Comparison of ENCODE assay signal across 32 cellular contexts in the genomic region with DNA sequence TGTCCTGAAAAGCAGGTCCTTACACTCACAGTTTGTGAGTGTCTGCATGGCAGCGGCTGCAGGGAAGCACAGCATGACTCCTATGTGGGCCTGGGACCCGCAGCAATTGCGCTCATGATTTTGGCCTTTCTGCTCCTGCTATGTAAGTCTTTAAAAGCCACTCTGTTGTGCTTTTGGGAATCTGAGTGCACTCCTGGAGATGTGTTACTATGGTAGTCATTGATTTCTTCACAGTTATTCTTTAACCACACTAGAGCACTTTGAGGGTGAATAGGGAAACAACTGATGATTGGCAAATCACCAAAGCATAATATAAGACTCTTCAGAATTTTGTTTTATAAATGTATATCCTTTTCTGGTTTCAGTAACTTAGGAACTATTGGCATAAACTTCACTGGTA. TPM values are rescaled to one million over a fixed set of nuclear protein-coding genes. Genes with fewer than 3 reads are reported as not detected.
"Had no signal": no experiment of that assay in that cellular context is flagged by ENCODE, and none has a peak within 500 bp of the region (broad histone marks: within the 10 kb centered on the region; RNA-seq: fewer than 3 reads in every experiment).

No MANE protein-coding gene starts in this region.

- FAIRE-seq: kidney, small intestine had no signal

- H3K4me3 ChIP-seq: breast epithelium, esophagus muscularis mucosa, heart left ventricle, left ventricle myocardium inferior, mucosa of descending colon, sigmoid colon, stomach, suprapubic skin, tibial artery had no signal

- H3K27me3 ChIP-seq: breast epithelium, esophagus muscularis mucosa, foreskin keratinocyte, heart left ventricle, sigmoid colon, stomach, suprapubic skin, tibial artery had no signal

- DNase-seq: activated CD4-positive, alpha-beta T cell treated with anti-CD3 and anti-CD28 coated beads for 1 hour; activated CD8-positive, alpha-beta memory T cell treated with anti-CD3 and anti-CD28 coated beads, Interleukin-2, amount 10 ng/mL, durations not matched to agents 7 days and 5 days; activated CD8-positive, alpha-beta T cell treated with anti-CD3 and anti-CD28 coated beads, Interleukin-2, amount 10 ng/mL, durations not matched to agents 7 days and 5 days; activated naive CD8-positive, alpha-beta T cell treated with anti-CD3 and anti-CD28 coated beads, Interleukin-2, amount 50 U/mL, for 24 hours; activated T-cell treated with anti-CD3 and anti-CD28 coated beads, Interleukin-2, amount 50 U/mL, for 48 hours; central memory CD4-positive, alpha-beta T cell; foreskin keratinocyte; heart left ventricle; hypothalamus; immature natural killer cell; kidney; left ventricle myocardium inferior; mucosa of descending colon; retina; sigmoid colon; small intestine; stimulated activated CD4-positive, alpha-beta T cell treated with anti-CD3 and anti-CD28 coated beads, Interleukin-4, amount 100 ng/mL, for 4 hours; stimulated activated CD8-positive, alpha-beta memory T cell treated with anti-CD3 and anti-CD28 coated beads, Interleukin-4, amount 100 ng/mL, for 48 hours; stomach; T-helper 2 cell; tibial artery had no signal

- H3K4me1 ChIP-seq: breast epithelium, esophagus muscularis mucosa, foreskin keratinocyte, left ventricle myocardium inferior, sigmoid colon, stomach, suprapubic skin, tibial artery had no signal

- ATAC-seq: activated CD8-positive, alpha-beta memory T cell treated with anti-CD3 and anti-CD28 coated beads, Interleukin-2, amount 10 ng/mL, durations not matched to agents 7 days and 5 days; activated CD8-positive, alpha-beta T cell treated with anti-CD3 and anti-CD28 coated beads, Interleukin-2, amount 10 ng/mL, durations not matched to agents 7 days and 5 days; activated naive CD8-positive, alpha-beta T cell treated with anti-CD3 and anti-CD28 coated beads, Interleukin-2, amount 50 U/mL, for 24 hours; foreskin keratinocyte; heart left ventricle; mucosa of descending colon; natural killer cell treated with Interleukin-12 subunit alpha and Interleukin-12 subunit beta and Interleukin-15 and Interleukin-18, amount 100 ng/mL, for 72 hours; stimulated activated memory B cell treated with anti-CD40 and anti-IgM and Interleukin-4, amounts not matched to agents 10 μg/mL and 1 μg/mL and 100 μg/mL, for 72 hours had no signal

- H3K9me3 ChIP-seq: breast epithelium, esophagus muscularis mucosa, heart left ventricle, left ventricle myocardium inferior, mucosa of descending colon, sigmoid colon, stomach, suprapubic skin, tibial artery had no signal

- H3K27ac ChIP-seq: breast epithelium, esophagus muscularis mucosa, foreskin keratinocyte, heart left ventricle, left ventricle myocardium inferior, sigmoid colon, stomach, suprapubic skin, tibial artery had no signal

- H3K36me3 ChIP-seq: breast epithelium, sigmoid colon had no signal

RNA-seq across cellular contexts. Expression of gene DSG2, which starts 40.9 kb away (rescaled TPM):
- total RNA-seq: myocyte had no signal
- polyA plus RNA-seq: immature natural killer cell had no signal

RNA-seq across cellular contexts. Expression of gene TTR, which starts 52.8 kb away (rescaled TPM):
- total RNA-seq: activated CD8-positive, alpha-beta memory T cell treated with anti-CD3 and anti-CD28 coated beads, Interleukin-2, amount 10 ng/mL, durations not matched to agents 7 days and 5 days; activated CD8-positive, alpha-beta T cell treated with anti-CD3 and anti-CD28 coated beads, Interleukin-2, amount 10 ng/mL, durations not matched to agents 7 days and 5 days; activated T-helper 2 cell treated with anti-CD3 and anti-CD28 coated beads, Interferon-gamma antibody, Interleukin-2, Interleukin-4, amounts not matched to agents 10 μg/mL and 5 μg/mL and 100 μg/mL, durations not matched to agents 14 hours and 24 hours and 36 hours; breast epithelium; foreskin keratinocyte; heart left ventricle; kidney; left ventricle myocardium inferior; lung microvascular endothelial cell; mesenteric fat pad; myocyte; natural killer cell treated with Interleukin-12 subunit alpha and Interleukin-12 subunit beta and Interleukin-15 and Interleukin-18, amount 100 ng/mL, for 72 hours; osteoblast; posterior vena cava; suprapubic skin had no signal
- polyA plus RNA-seq: foreskin keratinocyte, immature natural killer cell had no signal
